In the genomic region with DNA sequence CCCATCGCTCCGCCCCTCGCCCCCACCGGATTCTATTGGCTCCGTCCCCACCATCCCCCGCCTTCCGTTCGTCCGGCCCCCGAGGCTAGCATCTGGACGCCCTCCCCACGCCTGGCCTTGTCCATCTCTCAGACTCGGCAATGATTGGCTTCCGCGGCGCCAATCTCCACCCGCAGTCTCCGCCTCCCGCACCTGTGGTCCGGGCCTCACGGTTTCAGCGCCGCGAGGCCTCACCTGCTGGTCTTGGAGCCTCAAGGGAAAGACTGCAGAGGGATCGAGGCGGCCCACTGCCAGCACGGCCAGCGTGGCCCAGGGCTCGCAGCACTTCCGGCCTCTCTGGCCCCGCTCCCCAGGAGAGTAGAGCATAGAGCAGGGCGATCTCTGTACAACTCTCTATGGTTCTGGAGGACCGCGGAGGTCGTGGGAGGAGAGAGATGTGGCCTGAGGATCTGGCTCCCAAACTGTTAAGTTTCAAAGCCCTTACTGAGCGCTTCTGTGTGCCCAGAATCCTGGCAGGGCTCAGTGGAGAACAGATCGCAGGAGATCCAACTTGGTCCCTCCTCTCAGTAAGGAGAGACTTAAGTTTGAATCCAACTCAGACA, we compare ENCODE assay signal across 8 cellular contexts. TPM values are rescaled to one million over a fixed set of nuclear protein-coding genes. Genes with fewer than 3 reads are reported as not detected.
DNase-seq lines count a peak whose midpoint lies in the region; ATAC-seq and TF ChIP-seq lines count a peak whose summit lies in the region.

A gene (minus strand): TSS at position 329 of the 602 bp plus-strand sequence. CDS start 543 bp downstream, outside the sequence.

- intact Hi-C loops in left ventricle myocardium superior (cut with micrococcal nuclease): no loop called here
- intact Hi-C loops in psoas muscle (cut with DNase I): no loop called here

- ATAC-seq in HG02588 (IDR thresholded peaks at IDR 0.05; ENCODE audit: unreplicated experiment) (peak; percentile 57), left ventricle myocardium superior (peak; percentile 86), psoas muscle (peak; percentile 70 to 83 (median 78))

- WGBS in psoas muscle, 3 donors: 0 to 1% (median 0%) methylated on average over 36 to 37 of the region's 37 CpGs

- DNase-seq in GM12865 (ENCODE audit: low read depth) (peak; percentile 98), NCI-H1048 (lab: John Stamatoyannopoulos, UW) (peak; percentile 90), SK-N-MC (ENCODE audit: low read depth, low spot score) (no peak), amniotic stem cell (lab: John Stamatoyannopoulos, UW) (peak; percentile 90), left ventricle myocardium superior (peak; percentile 97), psoas muscle (peak; percentile 95)
- no peak for DNase-seq in effector CD8-positive, alpha-beta T cell (lab: John Stamatoyannopoulos, UW)

- H3K27me3 ChIP-seq in psoas muscle (ENCODE audit: insufficient read depth in 3 of 3, low read length in 2 of 3): no peaks in the 10 kb centered on the region

- H3K9me3 ChIP-seq in SK-N-MC (ENCODE audit: low read depth, low read length) (no peaks in the 10 kb centered on the region), psoas muscle (no peaks in the 10 kb centered on the region)

- peak within 1 kb of the TSS; percentile 82 for H3K27ac ChIP-seq in SK-N-MC
- peak within 1 kb of the TSS; percentile 94 for H3K27ac ChIP-seq in psoas muscle

- H3K9ac ChIP-seq in SK-N-MC (ENCODE audit: insufficient read length): peak within 1 kb of the TSS; percentile 96

- peaks cover 23% of the 10 kb centered on the region for H3K4me1 ChIP-seq in psoas muscle

- peak within 1 kb of the TSS; percentile 94 for H3K4me3 ChIP-seq in GM12865 (ENCODE audit: low read depth, low read length)
- peak within 1 kb of the TSS; percentile 96 for H3K4me3 ChIP-seq in SK-N-MC
- H3K4me3 ChIP-seq in psoas muscle: peak within 1 kb of the TSS; percentile 65

- peaks cover 13% of the 10 kb centered on the region; the same call in 1 of the 2 replicates for H3K36me3 ChIP-seq in SK-N-MC (ENCODE audit: insufficient read depth, low read length)
- H3K36me3 ChIP-seq in psoas muscle (ENCODE audit: insufficient read depth in 1 of 2, low read depth in 1 of 2): peaks cover 0 to 25% of the 10 kb centered on the region in 2 donors

- TF ChIP-seq CTCF in GM12865 (IDR thresholded peaks at IDR 0.05; ENCODE audit: insufficient read depth, low read depth, low read length, missing control alignments) (peak; percentile 2), psoas muscle (IDR thresholded peaks at IDR 0.05) (no peak)

RNA-seq across cellular contexts. Expression of the gene that starts here (rescaled TPM):
- total RNA-seq in left ventricle myocardium superior (150 TPM), psoas muscle (100 to 1,000 TPM in 1 of 4 donors, 10 to 100 TPM in 3; 59.5 to 145 (median 74.2) TPM)
- 1,000 to 10,000 TPM in 1 of 3 donors, 10 to 100 TPM in 2; 84.6 to 2,153 (median 96.4) TPM for polyA plus RNA-seq in psoas muscle

Comparison
In these comparisons a context has a peak if more than half of its experiments do, and no peak if none do; other contexts are left out.
1. DNase-seq: peak in GM12865 (single experiment), NCI-H1048 (single experiment), amniotic stem cell (single experiment), left ventricle myocardium superior (single experiment) and psoas muscle (2 of 2); none in SK-N-MC (single experiment) and effector CD8-positive, alpha-beta T cell (single experiment).
2. Peak in every context shown above with its lines, with median percentiles within 50 percentile points of each other: H3K4me3 ChIP-seq and ATAC-seq.